1 cellular context compared by ENCODE assay signal in the genomic region with DNA sequence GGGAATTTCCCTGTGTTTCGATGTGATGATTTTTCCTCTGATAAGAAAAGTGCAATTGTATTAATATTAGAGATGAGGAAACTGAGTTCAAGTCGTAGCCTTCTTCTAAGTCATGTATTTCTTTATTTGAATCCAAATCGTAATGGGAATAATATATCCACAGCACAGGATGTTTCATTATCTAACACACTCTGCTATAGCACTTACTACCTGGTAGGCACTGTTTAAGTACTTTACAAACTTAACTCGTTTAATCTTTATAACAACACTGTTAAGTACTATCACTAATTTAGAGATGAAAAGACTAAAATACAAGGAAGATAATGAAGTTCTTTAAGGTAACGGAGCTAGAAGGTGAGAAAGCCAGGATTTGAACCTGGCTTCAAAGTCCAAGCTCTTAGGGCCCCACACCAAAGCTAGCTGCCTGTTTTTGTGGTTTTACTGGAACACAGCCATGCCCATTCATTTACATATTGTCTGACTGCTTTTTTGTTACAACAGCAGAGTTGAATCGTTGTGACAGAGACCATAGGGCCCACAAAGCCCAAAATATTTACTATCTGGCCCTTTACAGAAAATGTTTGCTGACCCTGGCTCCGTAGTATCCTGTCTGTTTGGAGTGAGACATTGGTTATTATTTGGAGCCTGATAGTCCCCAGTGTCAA.
TF ChIP-seq lines count a peak whose summit lies in the region.

No MANE protein-coding gene starts in this region.

TF ChIP-seq in HepG2, 621 proteins besides CTCF, POLR2A, EP300 and RAD21 (continued from another document and continues in another):
- TF ChIP-seq, protein P1, sequence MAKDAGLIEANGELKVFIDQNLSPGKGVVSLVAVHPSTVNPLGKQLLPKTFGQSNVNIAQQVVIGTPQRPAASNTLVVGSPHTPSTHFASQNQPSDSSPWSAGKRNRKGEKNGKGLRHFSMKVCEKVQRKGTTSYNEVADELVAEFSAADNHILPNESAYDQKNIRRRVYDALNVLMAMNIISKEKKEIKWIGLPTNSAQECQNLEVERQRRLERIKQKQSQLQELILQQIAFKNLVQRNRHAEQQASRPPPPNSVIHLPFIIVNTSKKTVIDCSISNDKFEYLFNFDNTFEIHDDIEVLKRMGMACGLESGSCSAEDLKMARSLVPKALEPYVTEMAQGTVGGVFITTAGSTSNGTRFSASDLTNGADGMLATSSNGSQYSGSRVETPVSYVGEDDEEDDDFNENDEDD (CRISPR knock-in tag; IDR thresholded peaks at IDR 0.05; ENCODE audit: borderline replicate concordance): no peak
- no peak for TF ChIP-seq ZNF615 (CRISPR knock-in tag; IDR thresholded peaks at IDR 0.05; ENCODE audit: borderline replicate concordance)
- TF ChIP-seq, protein P2, sequence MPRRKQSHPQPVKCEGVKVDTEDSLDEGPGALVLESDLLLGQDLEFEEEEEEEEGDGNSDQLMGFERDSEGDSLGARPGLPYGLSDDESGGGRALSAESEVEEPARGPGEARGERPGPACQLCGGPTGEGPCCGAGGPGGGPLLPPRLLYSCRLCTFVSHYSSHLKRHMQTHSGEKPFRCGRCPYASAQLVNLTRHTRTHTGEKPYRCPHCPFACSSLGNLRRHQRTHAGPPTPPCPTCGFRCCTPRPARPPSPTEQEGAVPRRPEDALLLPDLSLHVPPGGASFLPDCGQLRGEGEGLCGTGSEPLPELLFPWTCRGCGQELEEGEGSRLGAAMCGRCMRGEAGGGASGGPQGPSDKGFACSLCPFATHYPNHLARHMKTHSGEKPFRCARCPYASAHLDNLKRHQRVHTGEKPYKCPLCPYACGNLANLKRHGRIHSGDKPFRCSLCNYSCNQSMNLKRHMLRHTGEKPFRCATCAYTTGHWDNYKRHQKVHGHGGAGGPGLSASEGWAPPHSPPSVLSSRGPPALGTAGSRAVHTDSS (CRISPR knock-in tag; conservative IDR thresholded peaks at IDR 0.05): no peak
- no peak for TF ChIP-seq NFYB (CRISPR knock-in tag; IDR thresholded peaks at IDR 0.05)
- TF ChIP-seq SMAD1 (CRISPR knock-in tag; IDR thresholded peaks at IDR 0.05; ENCODE audit: borderline replicate concordance, low read depth): no peak
- no peak for TF ChIP-seq CC2D1A (CRISPR knock-in tag; IDR thresholded peaks at IDR 0.05)
- TF ChIP-seq MAFG (CRISPR knock-in tag; IDR thresholded peaks at IDR 0.05): no peak
- TF ChIP-seq, protein P3, sequence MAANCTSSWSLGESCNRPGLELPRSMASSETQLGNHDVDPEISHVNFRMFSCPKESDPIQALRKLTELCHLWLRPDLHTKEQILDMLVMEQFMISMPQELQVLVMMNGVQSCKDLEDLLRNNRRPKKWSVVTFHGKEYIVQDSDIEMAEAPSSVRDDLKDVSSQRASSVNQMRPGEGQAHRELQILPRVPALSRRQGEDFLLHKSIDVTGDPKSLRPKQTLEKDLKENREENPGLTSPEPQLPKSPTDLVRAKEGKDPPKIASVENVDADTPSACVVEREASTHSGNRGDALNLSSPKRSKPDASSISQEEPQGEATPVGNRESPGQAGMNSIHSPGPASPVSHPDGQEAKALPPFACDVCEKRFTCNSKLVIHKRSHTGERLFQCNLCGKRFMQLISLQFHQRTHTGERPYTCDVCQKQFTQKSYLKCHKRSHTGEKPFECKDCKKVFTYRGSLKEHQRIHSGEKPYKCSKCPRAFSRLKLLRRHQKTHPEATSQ (CRISPR knock-in tag; IDR thresholded peaks at IDR 0.05; ENCODE audit: borderline replicate concordance): no peak
- no peak for TF ChIP-seq SRSF1 (optimal IDR thresholded peaks at IDR 0.05; ENCODE audit: low read depth, low read length)
- TF ChIP-seq ZNF124 (CRISPR knock-in tag; IDR thresholded peaks at IDR 0.05): no peak
- TF ChIP-seq ZMYM4 (CRISPR knock-in tag; IDR thresholded peaks at IDR 0.05): no peak
- TF ChIP-seq SRSF4 (IDR thresholded peaks at IDR 0.05; ENCODE audit: low read depth, low read length, poor library complexity, severe bottlenecking): no peak
- TF ChIP-seq, protein P4, sequence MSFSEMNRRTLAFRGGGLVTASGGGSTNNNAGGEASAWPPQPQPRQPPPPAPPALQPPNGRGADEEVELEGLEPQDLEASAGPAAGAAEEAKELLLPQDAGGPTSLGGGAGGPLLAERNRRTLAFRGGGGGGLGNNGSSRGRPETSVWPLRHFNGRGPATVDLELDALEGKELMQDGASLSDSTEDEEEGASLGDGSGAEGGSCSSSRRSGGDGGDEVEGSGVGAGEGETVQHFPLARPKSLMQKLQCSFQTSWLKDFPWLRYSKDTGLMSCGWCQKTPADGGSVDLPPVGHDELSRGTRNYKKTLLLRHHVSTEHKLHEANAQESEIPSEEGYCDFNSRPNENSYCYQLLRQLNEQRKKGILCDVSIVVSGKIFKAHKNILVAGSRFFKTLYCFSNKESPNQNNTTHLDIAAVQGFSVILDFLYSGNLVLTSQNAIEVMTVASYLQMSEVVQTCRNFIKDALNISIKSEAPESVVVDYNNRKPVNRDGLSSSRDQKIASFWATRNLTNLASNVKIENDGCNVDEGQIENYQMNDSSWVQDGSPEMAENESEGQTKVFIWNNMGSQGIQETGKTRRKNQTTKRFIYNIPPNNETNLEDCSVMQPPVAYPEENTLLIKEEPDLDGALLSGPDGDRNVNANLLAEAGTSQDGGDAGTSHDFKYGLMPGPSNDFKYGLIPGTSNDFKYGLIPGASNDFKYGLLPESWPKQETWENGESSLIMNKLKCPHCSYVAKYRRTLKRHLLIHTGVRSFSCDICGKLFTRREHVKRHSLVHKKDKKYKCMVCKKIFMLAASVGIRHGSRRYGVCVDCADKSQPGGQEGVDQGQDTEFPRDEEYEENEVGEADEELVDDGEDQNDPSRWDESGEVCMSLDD (CRISPR knock-in tag; IDR thresholded peaks at IDR 0.05; ENCODE audit: borderline replicate concordance): no peak
- TF ChIP-seq ZSCAN20 (CRISPR knock-in tag; IDR thresholded peaks at IDR 0.05; ENCODE audit: borderline replicate concordance): no peak
- TF ChIP-seq, protein P5, sequence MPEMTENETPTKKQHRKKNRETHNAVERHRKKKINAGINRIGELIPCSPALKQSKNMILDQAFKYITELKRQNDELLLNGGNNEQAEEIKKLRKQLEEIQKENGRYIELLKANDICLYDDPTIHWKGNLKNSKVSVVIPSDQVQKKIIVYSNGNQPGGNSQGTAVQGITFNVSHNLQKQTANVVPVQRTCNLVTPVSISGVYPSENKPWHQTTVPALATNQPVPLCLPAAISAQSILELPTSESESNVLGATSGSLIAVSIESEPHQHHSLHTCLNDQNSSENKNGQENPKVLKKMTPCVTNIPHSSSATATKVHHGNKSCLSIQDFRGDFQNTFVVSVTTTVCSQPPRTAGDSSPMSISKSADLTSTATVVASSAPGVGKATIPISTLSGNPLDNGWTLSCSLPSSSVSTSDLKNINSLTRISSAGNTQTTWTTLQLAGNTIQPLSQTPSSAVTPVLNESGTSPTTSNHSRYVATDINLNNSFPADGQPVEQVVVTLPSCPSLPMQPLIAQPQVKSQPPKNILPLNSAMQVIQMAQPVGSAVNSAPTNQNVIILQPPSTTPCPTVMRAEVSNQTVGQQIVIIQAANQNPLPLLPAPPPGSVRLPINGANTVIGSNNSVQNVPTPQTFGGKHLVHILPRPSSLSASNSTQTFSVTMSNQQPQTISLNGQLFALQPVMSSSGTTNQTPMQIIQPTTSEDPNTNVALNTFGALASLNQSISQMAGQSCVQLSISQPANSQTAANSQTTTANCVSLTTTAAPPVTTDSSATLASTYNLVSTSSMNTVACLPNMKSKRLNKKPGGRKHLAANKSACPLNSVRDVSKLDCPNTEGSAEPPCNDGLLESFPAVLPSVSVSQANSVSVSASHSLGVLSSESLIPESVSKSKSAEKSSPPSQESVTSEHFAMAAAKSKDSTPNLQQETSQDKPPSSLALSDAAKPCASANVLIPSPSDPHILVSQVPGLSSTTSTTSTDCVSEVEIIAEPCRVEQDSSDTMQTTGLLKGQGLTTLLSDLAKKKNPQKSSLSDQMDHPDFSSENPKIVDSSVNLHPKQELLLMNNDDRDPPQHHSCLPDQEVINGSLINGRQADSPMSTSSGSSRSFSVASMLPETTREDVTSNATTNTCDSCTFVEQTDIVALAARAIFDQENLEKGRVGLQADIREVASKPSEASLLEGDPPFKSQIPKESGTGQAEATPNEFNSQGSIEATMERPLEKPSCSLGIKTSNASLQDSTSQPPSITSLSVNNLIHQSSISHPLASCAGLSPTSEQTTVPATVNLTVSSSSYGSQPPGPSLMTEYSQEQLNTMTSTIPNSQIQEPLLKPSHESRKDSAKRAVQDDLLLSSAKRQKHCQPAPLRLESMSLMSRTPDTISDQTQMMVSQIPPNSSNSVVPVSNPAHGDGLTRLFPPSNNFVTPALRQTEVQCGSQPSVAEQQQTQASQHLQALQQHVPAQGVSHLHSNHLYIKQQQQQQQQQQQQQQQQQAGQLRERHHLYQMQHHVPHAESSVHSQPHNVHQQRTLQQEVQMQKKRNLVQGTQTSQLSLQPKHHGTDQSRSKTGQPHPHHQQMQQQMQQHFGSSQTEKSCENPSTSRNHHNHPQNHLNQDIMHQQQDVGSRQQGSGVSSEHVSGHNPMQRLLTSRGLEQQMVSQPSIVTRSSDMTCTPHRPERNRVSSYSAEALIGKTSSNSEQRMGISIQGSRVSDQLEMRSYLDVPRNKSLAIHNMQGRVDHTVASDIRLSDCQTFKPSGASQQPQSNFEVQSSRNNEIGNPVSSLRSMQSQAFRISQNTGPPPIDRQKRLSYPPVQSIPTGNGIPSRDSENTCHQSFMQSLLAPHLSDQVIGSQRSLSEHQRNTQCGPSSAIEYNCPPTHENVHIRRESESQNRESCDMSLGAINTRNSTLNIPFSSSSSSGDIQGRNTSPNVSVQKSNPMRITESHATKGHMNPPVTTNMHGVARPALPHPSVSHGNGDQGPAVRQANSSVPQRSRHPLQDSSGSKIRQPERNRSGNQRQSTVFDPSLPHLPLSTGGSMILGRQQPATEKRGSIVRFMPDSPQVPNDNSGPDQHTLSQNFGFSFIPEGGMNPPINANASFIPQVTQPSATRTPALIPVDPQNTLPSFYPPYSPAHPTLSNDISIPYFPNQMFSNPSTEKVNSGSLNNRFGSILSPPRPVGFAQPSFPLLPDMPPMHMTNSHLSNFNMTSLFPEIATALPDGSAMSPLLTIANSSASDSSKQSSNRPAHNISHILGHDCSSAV (CRISPR knock-in tag; IDR thresholded peaks at IDR 0.05; ENCODE audit: borderline replicate concordance): no peak
- TF ChIP-seq, protein P6, sequence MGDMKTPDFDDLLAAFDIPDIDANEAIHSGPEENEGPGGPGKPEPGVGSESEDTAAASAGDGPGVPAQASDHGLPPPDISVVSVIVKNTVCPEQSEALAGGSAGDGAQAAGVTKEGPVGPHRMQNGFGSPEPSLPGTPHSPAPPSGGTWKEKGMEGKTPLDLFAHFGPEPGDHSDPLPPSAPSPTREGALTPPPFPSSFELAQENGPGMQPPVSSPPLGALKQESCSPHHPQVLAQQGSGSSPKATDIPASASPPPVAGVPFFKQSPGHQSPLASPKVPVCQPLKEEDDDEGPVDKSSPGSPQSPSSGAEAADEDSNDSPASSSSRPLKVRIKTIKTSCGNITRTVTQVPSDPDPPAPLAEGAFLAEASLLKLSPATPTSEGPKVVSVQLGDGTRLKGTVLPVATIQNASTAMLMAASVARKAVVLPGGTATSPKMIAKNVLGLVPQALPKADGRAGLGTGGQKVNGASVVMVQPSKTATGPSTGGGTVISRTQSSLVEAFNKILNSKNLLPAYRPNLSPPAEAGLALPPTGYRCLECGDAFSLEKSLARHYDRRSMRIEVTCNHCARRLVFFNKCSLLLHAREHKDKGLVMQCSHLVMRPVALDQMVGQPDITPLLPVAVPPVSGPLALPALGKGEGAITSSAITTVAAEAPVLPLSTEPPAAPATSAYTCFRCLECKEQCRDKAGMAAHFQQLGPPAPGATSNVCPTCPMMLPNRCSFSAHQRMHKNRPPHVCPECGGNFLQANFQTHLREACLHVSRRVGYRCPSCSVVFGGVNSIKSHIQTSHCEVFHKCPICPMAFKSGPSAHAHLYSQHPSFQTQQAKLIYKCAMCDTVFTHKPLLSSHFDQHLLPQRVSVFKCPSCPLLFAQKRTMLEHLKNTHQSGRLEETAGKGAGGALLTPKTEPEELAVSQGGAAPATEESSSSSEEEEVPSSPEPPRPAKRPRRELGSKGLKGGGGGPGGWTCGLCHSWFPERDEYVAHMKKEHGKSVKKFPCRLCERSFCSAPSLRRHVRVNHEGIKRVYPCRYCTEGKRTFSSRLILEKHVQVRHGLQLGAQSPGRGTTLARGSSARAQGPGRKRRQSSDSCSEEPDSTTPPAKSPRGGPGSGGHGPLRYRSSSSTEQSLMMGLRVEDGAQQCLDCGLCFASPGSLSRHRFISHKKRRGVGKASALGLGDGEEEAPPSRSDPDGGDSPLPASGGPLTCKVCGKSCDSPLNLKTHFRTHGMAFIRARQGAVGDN (CRISPR knock-in tag; IDR thresholded peaks at IDR 0.05): no peak
- TF ChIP-seq ZNF224 (CRISPR knock-in tag; IDR thresholded peaks at IDR 0.05): no peak
- TF ChIP-seq ZNF550 (CRISPR knock-in tag; IDR thresholded peaks at IDR 0.05; ENCODE audit: borderline replicate concordance): no peak
- TF ChIP-seq, protein P7, sequence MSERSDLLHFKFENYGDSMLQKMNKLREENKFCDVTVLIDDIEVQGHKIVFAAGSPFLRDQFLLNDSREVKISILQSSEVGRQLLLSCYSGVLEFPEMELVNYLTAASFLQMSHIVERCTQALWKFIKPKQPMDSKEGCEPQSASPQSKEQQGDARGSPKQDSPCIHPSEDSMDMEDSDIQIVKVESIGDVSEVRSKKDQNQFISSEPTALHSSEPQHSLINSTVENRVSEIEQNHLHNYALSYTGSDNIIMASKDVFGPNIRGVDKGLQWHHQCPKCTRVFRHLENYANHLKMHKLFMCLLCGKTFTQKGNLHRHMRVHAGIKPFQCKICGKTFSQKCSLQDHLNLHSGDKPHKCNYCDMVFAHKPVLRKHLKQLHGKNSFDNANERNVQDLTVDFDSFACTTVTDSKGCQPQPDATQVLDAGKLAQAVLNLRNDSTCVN (CRISPR knock-in tag; IDR thresholded peaks at IDR 0.05; ENCODE audit: borderline replicate concordance): no peak
- no peak for TF ChIP-seq SUZ12 (IDR thresholded peaks at IDR 0.05; ENCODE audit: low read depth, low read length)
- TF ChIP-seq, protein P8, sequence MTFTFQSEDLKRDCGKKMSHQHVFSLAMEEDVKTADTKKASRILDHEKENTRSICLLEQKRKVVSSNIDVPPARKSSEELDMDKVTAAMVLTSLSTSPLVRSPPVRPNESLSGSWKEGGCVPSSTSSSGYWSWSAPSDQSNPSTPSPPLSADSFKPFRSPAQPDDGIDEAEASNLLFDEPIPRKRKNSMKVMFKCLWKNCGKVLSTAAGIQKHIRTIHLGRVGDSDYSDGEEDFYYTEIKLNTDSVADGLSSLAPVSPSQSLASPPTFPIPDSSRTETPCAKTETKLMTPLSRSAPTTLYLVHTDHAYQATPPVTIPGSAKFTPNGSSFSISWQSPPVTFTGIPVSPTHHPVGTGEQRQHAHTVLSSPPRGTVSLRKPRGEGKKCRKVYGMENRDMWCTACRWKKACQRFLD (CRISPR knock-in tag; IDR thresholded peaks at IDR 0.05; ENCODE audit: borderline replicate concordance): no peak
- TF ChIP-seq, protein P9, sequence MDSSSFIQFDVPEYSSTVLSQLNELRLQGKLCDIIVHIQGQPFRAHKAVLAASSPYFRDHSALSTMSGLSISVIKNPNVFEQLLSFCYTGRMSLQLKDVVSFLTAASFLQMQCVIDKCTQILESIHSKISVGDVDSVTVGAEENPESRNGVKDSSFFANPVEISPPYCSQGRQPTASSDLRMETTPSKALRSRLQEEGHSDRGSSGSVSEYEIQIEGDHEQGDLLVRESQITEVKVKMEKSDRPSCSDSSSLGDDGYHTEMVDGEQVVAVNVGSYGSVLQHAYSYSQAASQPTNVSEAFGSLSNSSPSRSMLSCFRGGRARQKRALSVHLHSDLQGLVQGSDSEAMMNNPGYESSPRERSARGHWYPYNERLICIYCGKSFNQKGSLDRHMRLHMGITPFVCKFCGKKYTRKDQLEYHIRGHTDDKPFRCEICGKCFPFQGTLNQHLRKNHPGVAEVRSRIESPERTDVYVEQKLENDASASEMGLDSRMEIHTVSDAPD (CRISPR knock-in tag; IDR thresholded peaks at IDR 0.05): no peak
- TF ChIP-seq SNRNP70 (IDR thresholded peaks at IDR 0.05; ENCODE audit: low read depth, low read length): no peak
- TF ChIP-seq ZNF589 (CRISPR knock-in tag; conservative IDR thresholded peaks at IDR 0.05): no peak
- 0 out of 2 replicates have a peak, but pooled peaks have one; percentile 32 for TF ChIP-seq REPIN1 (CRISPR knock-in tag; IDR thresholded peaks at IDR 0.05; ENCODE audit: borderline replicate concordance, low read depth)
- no peak for TF ChIP-seq ZNF83 (CRISPR knock-in tag; IDR thresholded peaks at IDR 0.05; ENCODE audit: borderline replicate concordance)
- no peak for TF ChIP-seq XRCC5 (optimal IDR thresholded peaks at IDR 0.05; ENCODE audit: low read length)
- no peak for TF ChIP-seq ZSCAN22 (CRISPR knock-in tag; IDR thresholded peaks at IDR 0.05)
